ENCODE assay signal across 2 cellular contexts in the genomic region with DNA sequence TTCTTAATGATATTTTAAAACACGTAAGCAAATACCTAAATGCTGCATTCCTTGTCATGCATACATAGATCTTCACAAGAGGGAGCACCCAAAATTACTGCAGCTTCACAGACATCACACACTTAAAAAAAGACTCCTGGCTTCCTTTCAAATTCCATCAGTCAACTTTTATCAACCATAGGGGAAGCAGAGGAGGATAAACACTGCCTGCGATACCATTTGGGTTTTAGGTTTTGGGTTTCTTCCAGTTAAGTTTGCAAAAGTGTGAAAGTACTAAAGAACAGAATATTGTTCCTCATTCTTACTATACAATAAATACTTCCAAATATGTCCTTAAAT.
TF ChIP-seq lines count a peak whose summit lies in the region.

No MANE protein-coding gene starts in this region.

TF ChIP-seq in H1, 55 proteins besides CTCF, POLR2A, EP300 and RAD21:
- no peak for TF ChIP-seq POU5F1 (IDR thresholded peaks at IDR 0.05; ENCODE audit: low read depth, low read length)
- TF ChIP-seq RXRA (IDR thresholded peaks at IDR 0.05; ENCODE audit: insufficient read depth, low read depth, low read length): no peak
- no peak for TF ChIP-seq SP1 (IDR thresholded peaks at IDR 0.05; ENCODE audit: low read depth, low read length)
- TF ChIP-seq POLR2AphosphoS5 (IDR thresholded peaks at IDR 0.05; ENCODE audit: low read depth, low read length): no peak
- no peak for TF ChIP-seq JUND (IDR thresholded peaks at IDR 0.05; ENCODE audit: low read length)
- TF ChIP-seq EGR1 (IDR thresholded peaks at IDR 0.05; ENCODE audit: borderline replicate concordance, low read depth, low read length): no peak
- TF ChIP-seq RBBP5 (IDR thresholded peaks at IDR 0.05; ENCODE audit: borderline replicate concordance, low read depth, low read length): no peak
- TF ChIP-seq KDM4A (IDR thresholded peaks at IDR 0.05; ENCODE audit: low read depth, low read length, severe bottlenecking): no peak
TF ChIP-seq in H1: peak in this region for 0.

TF ChIP-seq in HepG2, 621 proteins besides CTCF, POLR2A, EP300 and RAD21:
- TF ChIP-seq RARG (CRISPR knock-in tag; IDR thresholded peaks at IDR 0.05; ENCODE audit: low read depth) (no peak), EEA1 (CRISPR knock-in tag; IDR thresholded peaks at IDR 0.05; ENCODE audit: borderline replicate concordance) (no peak), MAZ (IDR thresholded peaks at IDR 0.05; ENCODE audit: borderline replicate concordance, low read depth, low read length) (no peak), MAZ (CRISPR knock-in tag; IDR thresholded peaks at IDR 0.05; ENCODE audit: low read depth) (no peak), ZNF737 (CRISPR knock-in tag; IDR thresholded peaks at IDR 0.05; ENCODE audit: borderline replicate concordance) (no peak), ZNF354B (CRISPR knock-in tag; IDR thresholded peaks at IDR 0.05) (no peak), BCL6 (CRISPR knock-in tag; IDR thresholded peaks at IDR 0.05) (no peak), ZNF614 (CRISPR knock-in tag; IDR thresholded peaks at IDR 0.05; ENCODE audit: borderline replicate concordance) (no peak), NPAS2 (CRISPR knock-in tag; IDR thresholded peaks at IDR 0.05; ENCODE audit: borderline replicate concordance) (no peak), PHF20 (CRISPR knock-in tag; IDR thresholded peaks at IDR 0.05) (no peak), ZNF484 (CRISPR knock-in tag; IDR thresholded peaks at IDR 0.05; ENCODE audit: borderline replicate concordance, low read depth) (no peak), HOXA3 (CRISPR knock-in tag; IDR thresholded peaks at IDR 0.05) (no peak), SOX6 (IDR thresholded peaks at IDR 0.05) (no peak), SOX6 (CRISPR knock-in tag; IDR thresholded peaks at IDR 0.05) (no peak), U2AF2 (IDR thresholded peaks at IDR 0.05; ENCODE audit: low read depth, low read length) (no peak), ZNF329 (CRISPR knock-in tag; IDR thresholded peaks at IDR 0.05; ENCODE audit: low read depth) (no peak)
- TF ChIP-seq, protein P1, sequence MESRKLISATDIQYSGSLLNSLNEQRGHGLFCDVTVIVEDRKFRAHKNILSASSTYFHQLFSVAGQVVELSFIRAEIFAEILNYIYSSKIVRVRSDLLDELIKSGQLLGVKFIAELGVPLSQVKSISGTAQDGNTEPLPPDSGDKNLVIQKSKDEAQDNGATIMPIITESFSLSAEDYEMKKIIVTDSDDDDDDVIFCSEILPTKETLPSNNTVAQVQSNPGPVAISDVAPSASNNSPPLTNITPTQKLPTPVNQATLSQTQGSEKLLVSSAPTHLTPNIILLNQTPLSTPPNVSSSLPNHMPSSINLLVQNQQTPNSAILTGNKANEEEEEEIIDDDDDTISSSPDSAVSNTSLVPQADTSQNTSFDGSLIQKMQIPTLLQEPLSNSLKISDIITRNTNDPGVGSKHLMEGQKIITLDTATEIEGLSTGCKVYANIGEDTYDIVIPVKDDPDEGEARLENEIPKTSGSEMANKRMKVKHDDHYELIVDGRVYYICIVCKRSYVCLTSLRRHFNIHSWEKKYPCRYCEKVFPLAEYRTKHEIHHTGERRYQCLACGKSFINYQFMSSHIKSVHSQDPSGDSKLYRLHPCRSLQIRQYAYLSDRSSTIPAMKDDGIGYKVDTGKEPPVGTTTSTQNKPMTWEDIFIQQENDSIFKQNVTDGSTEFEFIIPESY (CRISPR knock-in tag; IDR thresholded peaks at IDR 0.05): no peak
- TF ChIP-seq, protein P2, sequence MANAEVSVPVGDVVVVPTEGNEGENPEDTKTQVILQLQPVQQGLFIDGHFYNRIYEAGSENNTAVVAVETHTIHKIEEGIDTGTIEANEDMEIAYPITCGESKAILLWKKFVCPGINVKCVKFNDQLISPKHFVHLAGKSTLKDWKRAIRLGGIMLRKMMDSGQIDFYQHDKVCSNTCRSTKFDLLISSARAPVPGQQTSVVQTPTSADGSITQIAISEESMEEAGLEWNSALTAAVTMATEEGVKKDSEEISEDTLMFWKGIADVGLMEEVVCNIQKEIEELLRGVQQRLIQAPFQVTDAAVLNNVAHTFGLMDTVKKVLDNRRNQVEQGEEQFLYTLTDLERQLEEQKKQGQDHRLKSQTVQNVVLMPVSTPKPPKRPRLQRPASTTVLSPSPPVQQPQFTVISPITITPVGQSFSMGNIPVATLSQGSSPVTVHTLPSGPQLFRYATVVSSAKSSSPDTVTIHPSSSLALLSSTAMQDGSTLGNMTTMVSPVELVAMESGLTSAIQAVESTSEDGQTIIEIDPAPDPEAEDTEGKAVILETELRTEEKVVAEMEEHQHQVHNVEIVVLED (CRISPR knock-in tag; IDR thresholded peaks at IDR 0.05; ENCODE audit: borderline replicate concordance): no peak
- TF ChIP-seq, protein P3, sequence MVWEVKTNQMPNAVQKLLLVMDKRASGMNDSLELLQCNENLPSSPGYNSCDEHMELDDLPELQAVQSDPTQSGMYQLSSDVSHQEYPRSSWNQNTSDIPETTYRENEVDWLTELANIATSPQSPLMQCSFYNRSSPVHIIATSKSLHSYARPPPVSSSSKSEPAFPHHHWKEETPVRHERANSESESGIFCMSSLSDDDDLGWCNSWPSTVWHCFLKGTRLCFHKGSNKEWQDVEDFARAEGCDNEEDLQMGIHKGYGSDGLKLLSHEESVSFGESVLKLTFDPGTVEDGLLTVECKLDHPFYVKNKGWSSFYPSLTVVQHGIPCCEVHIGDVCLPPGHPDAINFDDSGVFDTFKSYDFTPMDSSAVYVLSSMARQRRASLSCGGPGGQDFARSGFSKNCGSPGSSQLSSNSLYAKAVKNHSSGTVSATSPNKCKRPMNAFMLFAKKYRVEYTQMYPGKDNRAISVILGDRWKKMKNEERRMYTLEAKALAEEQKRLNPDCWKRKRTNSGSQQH (CRISPR knock-in tag; IDR thresholded peaks at IDR 0.05; ENCODE audit: low read depth): no peak
- TF ChIP-seq, protein P4, sequence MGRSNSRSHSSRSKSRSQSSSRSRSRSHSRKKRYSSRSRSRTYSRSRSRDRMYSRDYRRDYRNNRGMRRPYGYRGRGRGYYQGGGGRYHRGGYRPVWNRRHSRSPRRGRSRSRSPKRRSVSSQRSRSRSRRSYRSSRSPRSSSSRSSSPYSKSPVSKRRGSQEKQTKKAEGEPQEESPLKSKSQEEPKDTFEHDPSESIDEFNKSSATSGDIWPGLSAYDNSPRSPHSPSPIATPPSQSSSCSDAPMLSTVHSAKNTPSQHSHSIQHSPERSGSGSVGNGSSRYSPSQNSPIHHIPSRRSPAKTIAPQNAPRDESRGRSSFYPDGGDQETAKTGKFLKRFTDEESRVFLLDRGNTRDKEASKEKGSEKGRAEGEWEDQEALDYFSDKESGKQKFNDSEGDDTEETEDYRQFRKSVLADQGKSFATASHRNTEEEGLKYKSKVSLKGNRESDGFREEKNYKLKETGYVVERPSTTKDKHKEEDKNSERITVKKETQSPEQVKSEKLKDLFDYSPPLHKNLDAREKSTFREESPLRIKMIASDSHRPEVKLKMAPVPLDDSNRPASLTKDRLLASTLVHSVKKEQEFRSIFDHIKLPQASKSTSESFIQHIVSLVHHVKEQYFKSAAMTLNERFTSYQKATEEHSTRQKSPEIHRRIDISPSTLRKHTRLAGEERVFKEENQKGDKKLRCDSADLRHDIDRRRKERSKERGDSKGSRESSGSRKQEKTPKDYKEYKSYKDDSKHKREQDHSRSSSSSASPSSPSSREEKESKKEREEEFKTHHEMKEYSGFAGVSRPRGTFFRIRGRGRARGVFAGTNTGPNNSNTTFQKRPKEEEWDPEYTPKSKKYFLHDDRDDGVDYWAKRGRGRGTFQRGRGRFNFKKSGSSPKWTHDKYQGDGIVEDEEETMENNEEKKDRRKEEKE (IDR thresholded peaks at IDR 0.05): no peak
